In genomic region chr2:37026050-37026449, GRCh38 we compare ENCODE assay signal across 1 cellular context.
TF ChIP-seq lines count a peak whose summit lies in the region.

No MANE protein-coding gene starts in this region.

TF ChIP-seq in HepG2, 621 proteins besides CTCF, POLR2A, EP300 and RAD21 (continues in another document):
- TF ChIP-seq TFAP4 (IDR thresholded peaks at IDR 0.05; ENCODE audit: borderline replicate concordance, low read depth) (no peak), PTBP1 (IDR thresholded peaks at IDR 0.05; ENCODE audit: low read depth, low read length, poor library complexity, severe bottlenecking) (no peak), ZNF280D (CRISPR knock-in tag; IDR thresholded peaks at IDR 0.05) (0 out of 2 replicates have a peak, but pooled peaks have one; percentile 33), ZNF512 (CRISPR knock-in tag; IDR thresholded peaks at IDR 0.05) (no peak), MTA3 (CRISPR knock-in tag; IDR thresholded peaks at IDR 0.05) (no peak), FOXJ3 (CRISPR knock-in tag; IDR thresholded peaks at IDR 0.05; ENCODE audit: borderline replicate concordance) (no peak), SP5 (CRISPR knock-in tag; IDR thresholded peaks at IDR 0.05; ENCODE audit: borderline replicate concordance, low read depth) (no peak), ZIK1 (CRISPR knock-in tag; IDR thresholded peaks at IDR 0.05; ENCODE audit: borderline replicate concordance, low read depth) (no peak), ZNF879 (CRISPR knock-in tag; IDR thresholded peaks at IDR 0.05) (no peak), STAG1 (CRISPR knock-in tag; IDR thresholded peaks at IDR 0.05) (peak; percentile 59), GATAD1 (CRISPR knock-in tag; IDR thresholded peaks at IDR 0.05) (no peak), GABPB1 (CRISPR knock-in tag; IDR thresholded peaks at IDR 0.05) (no peak), LBX2 (CRISPR knock-in tag; IDR thresholded peaks at IDR 0.05; ENCODE audit: borderline replicate concordance) (no peak), AHR (CRISPR knock-in tag; IDR thresholded peaks at IDR 0.05) (no peak), ZNF503 (CRISPR knock-in tag; IDR thresholded peaks at IDR 0.05) (no peak), SIN3B (IDR thresholded peaks at IDR 0.05; ENCODE audit: low read length) (no peak), DNMT3B (CRISPR knock-in tag; conservative IDR thresholded peaks at IDR 0.05) (no peak), ZNF543 (CRISPR knock-in tag; IDR thresholded peaks at IDR 0.05) (peak; percentile 87; the same call in 1 of the 2 replicates), ISX (CRISPR knock-in tag; conservative IDR thresholded peaks at IDR 0.05) (no peak), PHF8 (CRISPR knock-in tag; IDR thresholded peaks at IDR 0.05) (no peak), HDAC1 (CRISPR knock-in tag; IDR thresholded peaks at IDR 0.05) (no peak), ZEB1 (IDR thresholded peaks at IDR 0.05; ENCODE audit: insufficient replicate concordance, low read depth) (no peak), MYPOP (CRISPR knock-in tag; IDR thresholded peaks at IDR 0.05) (no peak), FOXO4 (CRISPR knock-in tag; conservative IDR thresholded peaks at IDR 0.05) (0 out of 2 replicates have a peak, but pooled peaks have one; percentile 33), LCORL (IDR thresholded peaks at IDR 0.05) (no peak), LCORL (CRISPR knock-in tag; IDR thresholded peaks at IDR 0.05) (no peak), HMGXB3 (CRISPR knock-in tag; IDR thresholded peaks at IDR 0.05; ENCODE audit: borderline replicate concordance) (no peak), ARID3A (IDR thresholded peaks at IDR 0.05; ENCODE audit: low read depth, low read length) (no peak), HOXA5 (CRISPR knock-in tag; IDR thresholded peaks at IDR 0.05) (no peak), ZNF607 (CRISPR knock-in tag; IDR thresholded peaks at IDR 0.05; ENCODE audit: borderline replicate concordance) (no peak), ZFP36 (IDR thresholded peaks at IDR 0.05; ENCODE audit: borderline replicate concordance, low read depth, low read length, partially characterized antibody) (no peak), ZNF770 (CRISPR knock-in tag; IDR thresholded peaks at IDR 0.05) (no peak)
